1 cellular context compared by ENCODE assay signal in genomic region chr2:119719261-119719627, GRCh38.
TF ChIP-seq lines count a peak whose summit lies in the region.

No MANE protein-coding gene starts in this region.

TF ChIP-seq in GM23338, 12 proteins besides CTCF, POLR2A, EP300 and RAD21 (continued from another document):
- no peak for TF ChIP-seq REST (IDR thresholded peaks at IDR 0.05; ENCODE audit: unreplicated experiment)
- no peak for TF ChIP-seq JUNB (IDR thresholded peaks at IDR 0.05; ENCODE audit: unreplicated experiment)
- TF ChIP-seq STAT1 (IDR thresholded peaks at IDR 0.05; ENCODE audit: unreplicated experiment), result no peak
- TF ChIP-seq NANOG (IDR thresholded peaks at IDR 0.05; ENCODE audit: borderline replicate concordance), result no peak
- TF ChIP-seq ETS1 (IDR thresholded peaks at IDR 0.05), result no peak
